1 cellular context compared by ENCODE assay signal in the genomic region with DNA sequence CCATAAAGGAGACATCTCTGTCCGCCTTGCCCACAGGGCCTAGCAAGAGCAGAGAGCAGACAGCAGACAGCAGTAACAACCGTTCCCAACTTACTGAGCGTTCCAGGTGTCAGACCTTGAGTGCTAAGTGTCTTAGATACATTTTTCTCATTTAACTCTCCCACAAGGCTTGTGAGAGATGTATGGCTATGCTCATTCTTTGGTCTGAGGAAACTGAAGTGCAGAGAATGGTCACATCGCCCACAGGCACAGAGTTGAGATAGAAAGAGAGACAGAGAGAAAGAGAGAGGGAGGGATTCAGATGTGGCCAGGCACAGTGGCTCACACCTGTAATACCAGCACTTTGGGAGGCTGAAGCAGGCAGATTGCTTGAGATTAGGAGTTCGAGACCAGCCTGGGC.
TF ChIP-seq lines count a peak whose summit lies in the region.

No MANE protein-coding gene starts in this region.

TF ChIP-seq in GM23338, 12 proteins besides CTCF, POLR2A, EP300 and RAD21 (continued from another document):
- TF ChIP-seq, protein P1, sequence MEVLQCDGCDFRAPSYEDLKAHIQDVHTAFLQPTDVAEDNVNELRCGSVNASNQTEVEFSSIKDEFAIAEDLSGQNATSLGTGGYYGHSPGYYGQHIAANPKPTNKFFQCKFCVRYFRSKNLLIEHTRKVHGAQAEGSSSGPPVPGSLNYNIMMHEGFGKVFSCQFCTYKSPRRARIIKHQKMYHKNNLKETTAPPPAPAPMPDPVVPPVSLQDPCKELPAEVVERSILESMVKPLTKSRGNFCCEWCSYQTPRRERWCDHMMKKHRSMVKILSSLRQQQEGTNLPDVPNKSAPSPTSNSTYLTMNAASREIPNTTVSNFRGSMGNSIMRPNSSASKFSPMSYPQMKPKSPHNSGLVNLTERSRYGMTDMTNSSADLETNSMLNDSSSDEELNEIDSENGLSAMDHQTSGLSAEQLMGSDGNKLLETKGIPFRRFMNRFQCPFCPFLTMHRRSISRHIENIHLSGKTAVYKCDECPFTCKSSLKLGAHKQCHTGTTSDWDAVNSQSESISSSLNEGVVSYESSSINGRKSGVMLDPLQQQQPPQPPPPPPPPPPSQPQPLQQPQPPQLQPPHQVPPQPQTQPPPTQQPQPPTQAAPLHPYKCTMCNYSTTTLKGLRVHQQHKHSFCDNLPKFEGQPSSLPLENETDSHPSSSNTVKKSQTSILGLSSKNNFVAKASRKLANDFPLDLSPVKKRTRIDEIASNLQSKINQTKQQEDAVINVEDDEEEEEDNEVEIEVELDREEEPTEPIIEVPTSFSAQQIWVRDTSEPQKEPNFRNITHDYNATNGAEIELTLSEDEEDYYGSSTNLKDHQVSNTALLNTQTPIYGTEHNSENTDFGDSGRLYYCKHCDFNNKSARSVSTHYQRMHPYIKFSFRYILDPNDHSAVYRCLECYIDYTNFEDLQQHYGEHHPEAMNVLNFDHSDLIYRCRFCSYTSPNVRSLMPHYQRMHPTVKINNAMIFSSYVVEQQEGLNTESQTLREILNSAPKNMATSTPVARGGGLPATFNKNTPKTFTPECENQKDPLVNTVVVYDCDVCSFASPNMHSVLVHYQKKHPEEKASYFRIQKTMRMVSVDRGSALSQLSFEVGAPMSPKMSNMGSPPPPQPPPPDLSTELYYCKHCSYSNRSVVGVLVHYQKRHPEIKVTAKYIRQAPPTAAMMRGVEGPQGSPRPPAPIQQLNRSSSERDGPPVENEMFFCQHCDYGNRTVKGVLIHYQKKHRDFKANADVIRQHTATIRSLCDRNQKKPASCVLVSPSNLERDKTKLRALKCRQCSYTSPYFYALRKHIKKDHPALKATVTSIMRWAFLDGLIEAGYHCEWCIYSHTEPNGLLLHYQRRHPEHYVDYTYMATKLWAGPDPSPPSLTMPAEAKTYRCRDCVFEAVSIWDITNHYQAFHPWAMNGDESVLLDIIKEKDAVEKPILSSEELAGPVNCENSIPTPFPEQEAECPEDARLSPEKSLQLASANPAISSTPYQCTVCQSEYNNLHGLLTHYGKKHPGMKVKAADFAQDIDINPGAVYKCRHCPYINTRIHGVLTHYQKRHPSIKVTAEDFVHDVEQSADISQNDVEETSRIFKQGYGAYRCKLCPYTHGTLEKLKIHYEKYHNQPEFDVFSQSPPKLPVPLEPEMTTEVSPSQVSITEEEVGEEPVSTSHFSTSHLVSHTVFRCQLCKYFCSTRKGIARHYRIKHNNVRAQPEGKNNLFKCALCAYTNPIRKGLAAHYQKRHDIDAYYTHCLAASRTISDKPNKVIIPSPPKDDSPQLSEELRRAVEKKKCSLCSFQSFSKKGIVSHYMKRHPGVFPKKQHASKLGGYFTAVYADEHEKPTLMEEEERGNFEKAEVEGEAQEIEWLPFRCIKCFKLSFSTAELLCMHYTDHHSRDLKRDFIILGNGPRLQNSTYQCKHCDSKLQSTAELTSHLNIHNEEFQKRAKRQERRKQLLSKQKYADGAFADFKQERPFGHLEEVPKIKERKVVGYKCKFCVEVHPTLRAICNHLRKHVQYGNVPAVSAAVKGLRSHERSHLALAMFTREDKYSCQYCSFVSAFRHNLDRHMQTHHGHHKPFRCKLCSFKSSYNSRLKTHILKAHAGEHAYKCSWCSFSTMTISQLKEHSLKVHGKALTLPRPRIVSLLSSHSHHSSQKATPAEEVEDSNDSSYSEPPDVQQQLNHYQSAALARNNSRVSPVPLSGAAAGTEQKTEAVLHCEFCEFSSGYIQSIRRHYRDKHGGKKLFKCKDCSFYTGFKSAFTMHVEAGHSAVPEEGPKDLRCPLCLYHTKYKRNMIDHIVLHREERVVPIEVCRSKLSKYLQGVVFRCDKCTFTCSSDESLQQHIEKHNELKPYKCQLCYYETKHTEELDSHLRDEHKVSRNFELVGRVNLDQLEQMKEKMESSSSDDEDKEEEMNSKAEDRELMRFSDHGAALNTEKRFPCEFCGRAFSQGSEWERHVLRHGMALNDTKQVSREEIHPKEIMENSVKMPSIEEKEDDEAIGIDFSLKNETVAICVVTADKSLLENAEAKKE (CRISPR knock-in tag; IDR thresholded peaks at IDR 0.05): no peak
- no peak for TF ChIP-seq POLR2AphosphoS5 (IDR thresholded peaks at IDR 0.05; ENCODE audit: low read depth)
- TF ChIP-seq EZH2 (IDR thresholded peaks at IDR 0.05; ENCODE audit: low read depth, unreplicated experiment): no peak
- TF ChIP-seq, protein P2, sequence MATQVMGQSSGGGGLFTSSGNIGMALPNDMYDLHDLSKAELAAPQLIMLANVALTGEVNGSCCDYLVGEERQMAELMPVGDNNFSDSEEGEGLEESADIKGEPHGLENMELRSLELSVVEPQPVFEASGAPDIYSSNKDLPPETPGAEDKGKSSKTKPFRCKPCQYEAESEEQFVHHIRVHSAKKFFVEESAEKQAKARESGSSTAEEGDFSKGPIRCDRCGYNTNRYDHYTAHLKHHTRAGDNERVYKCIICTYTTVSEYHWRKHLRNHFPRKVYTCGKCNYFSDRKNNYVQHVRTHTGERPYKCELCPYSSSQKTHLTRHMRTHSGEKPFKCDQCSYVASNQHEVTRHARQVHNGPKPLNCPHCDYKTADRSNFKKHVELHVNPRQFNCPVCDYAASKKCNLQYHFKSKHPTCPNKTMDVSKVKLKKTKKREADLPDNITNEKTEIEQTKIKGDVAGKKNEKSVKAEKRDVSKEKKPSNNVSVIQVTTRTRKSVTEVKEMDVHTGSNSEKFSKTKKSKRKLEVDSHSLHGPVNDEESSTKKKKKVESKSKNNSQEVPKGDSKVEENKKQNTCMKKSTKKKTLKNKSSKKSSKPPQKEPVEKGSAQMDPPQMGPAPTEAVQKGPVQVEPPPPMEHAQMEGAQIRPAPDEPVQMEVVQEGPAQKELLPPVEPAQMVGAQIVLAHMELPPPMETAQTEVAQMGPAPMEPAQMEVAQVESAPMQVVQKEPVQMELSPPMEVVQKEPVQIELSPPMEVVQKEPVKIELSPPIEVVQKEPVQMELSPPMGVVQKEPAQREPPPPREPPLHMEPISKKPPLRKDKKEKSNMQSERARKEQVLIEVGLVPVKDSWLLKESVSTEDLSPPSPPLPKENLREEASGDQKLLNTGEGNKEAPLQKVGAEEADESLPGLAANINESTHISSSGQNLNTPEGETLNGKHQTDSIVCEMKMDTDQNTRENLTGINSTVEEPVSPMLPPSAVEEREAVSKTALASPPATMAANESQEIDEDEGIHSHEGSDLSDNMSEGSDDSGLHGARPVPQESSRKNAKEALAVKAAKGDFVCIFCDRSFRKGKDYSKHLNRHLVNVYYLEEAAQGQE (IDR thresholded peaks at IDR 0.05; ENCODE audit: unreplicated experiment): no peak
- TF ChIP-seq NANOG (IDR thresholded peaks at IDR 0.05; ENCODE audit: borderline replicate concordance): no peak
- TF ChIP-seq STAT1 (IDR thresholded peaks at IDR 0.05; ENCODE audit: unreplicated experiment): no peak
- TF ChIP-seq, protein P3, sequence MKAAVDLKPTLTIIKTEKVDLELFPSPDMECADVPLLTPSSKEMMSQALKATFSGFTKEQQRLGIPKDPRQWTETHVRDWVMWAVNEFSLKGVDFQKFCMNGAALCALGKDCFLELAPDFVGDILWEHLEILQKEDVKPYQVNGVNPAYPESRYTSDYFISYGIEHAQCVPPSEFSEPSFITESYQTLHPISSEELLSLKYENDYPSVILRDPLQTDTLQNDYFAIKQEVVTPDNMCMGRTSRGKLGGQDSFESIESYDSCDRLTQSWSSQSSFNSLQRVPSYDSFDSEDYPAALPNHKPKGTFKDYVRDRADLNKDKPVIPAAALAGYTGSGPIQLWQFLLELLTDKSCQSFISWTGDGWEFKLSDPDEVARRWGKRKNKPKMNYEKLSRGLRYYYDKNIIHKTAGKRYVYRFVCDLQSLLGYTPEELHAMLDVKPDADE (IDR thresholded peaks at IDR 0.05): no peak
- TF ChIP-seq ZNF331 (CRISPR knock-in tag; IDR thresholded peaks at IDR 0.05; ENCODE audit: low read depth): no peak
